ENCODE assay signal across 27 cellular contexts in genomic region chr22:24503851-24504170, GRCh38. TPM values are rescaled to one million over a fixed set of nuclear protein-coding genes. Genes with fewer than 3 reads are reported as not detected.
DNase-seq lines count a peak whose midpoint lies in the region; ATAC-seq lines count a peak whose summit lies in the region.
"Had no signal": no experiment of that assay in that cellular context is flagged by ENCODE, and none has a peak within 500 bp of the region (broad histone marks: within the 10 kb centered on the region; RNA-seq: fewer than 3 reads in every experiment).

No MANE protein-coding gene starts in this region.

- H3K27ac Mint-ChIP-seq in naive B cell = peak overlapping the region; percentile 28 to 85 (median 58)
- H3K27ac Mint-ChIP-seq in activated naive CD4-positive, alpha-beta T cell treated with anti-CD3 and anti-CD28 coated beads, Interleukin-2, amount 10 ng/mL, durations not matched to agents 7 days and 5 days = no peak overlapping the region
- H3K27ac Mint-ChIP-seq: activated CD4-positive, alpha-beta memory T cell treated with anti-CD3 and anti-CD28 coated beads, Interleukin-2, amount 10 ng/mL, durations not matched to agents 7 days and 5 days; activated naive CD4-positive, alpha-beta T cell treated with anti-CD3 and anti-CD28 coated beads for 36 hours; GM23338 had no signal

- H3K36me3 ChIP-seq in BLaER1 treated with 17β-estradiol and CSF1 and Interleukin-3, amounts not matched to agents 10 nM and 100 nM = no peaks in the 10 kb centered on the region
- H3K36me3 ChIP-seq: brain microvascular endothelial cell, esophagus squamous epithelium, heart left ventricle, uterus had no signal

- ATAC-seq in HG02610 (IDR thresholded peaks at IDR 0.05; ENCODE audit: unreplicated experiment) (peak; percentile 2), naive B cell (ENCODE audit: low read depth in 2 of 2) (no peak), GM19023 (IDR thresholded peaks at IDR 0.05; ENCODE audit: unreplicated experiment) (no peak)

- H3K4me1 ChIP-seq in BLaER1 treated with 17β-estradiol and CSF1 and Interleukin-3, amounts not matched to agents 10 nM and 100 nM = peaks cover 75 to 96% (median 89%) of the 10 kb centered on the region in 10 experiments
- H3K4me1 ChIP-seq: foreskin keratinocyte, uterus had no signal

- H3K27me3 ChIP-seq in BLaER1 treated with 17β-estradiol and CSF1 and Interleukin-3, amounts not matched to agents 10 nM and 100 nM = no peaks in the 10 kb centered on the region
- H3K27me3 ChIP-seq: brain microvascular endothelial cell, dorsolateral prefrontal cortex, esophagus squamous epithelium, heart left ventricle, uterus had no signal

- H3K27ac ChIP-seq in BLaER1 treated with 17β-estradiol and CSF1 and Interleukin-3, amounts not matched to agents 10 nM and 100 nM = peak overlapping the region; percentile 27 to 100 (median 98); a peak in 21 of 22 replicates
- H3K27ac ChIP-seq: brain microvascular endothelial cell, dorsolateral prefrontal cortex, esophagus squamous epithelium, foreskin keratinocyte, heart left ventricle, uterus had no signal

- CTCF ChIA-PET in activated naive CD4-positive, alpha-beta T cell treated with anti-CD3 and anti-CD28 coated beads, Interleukin-2, amount 10 ng/mL, durations not matched to agents 7 days and 5 days (lab: Charles Lee) = interaction anchor here (0.9 to 3.2 kb wide), 9 partner anchors 12 to 180 kb away, joined by 3 to 18 read pairs (median 5); partner anchors contain the start of gene ADORA2A

- peak overlapping the region in 1 of 8 donors; percentile 18 for H3K4me3 Mint-ChIP-seq in naive B cell
- no peak overlapping the region for H3K4me3 Mint-ChIP-seq in activated naive CD4-positive, alpha-beta T cell treated with anti-CD3 and anti-CD28 coated beads, Interleukin-2, amount 10 ng/mL, durations not matched to agents 7 days and 5 days
- H3K4me3 Mint-ChIP-seq: activated CD4-positive, alpha-beta memory T cell treated with anti-CD3 and anti-CD28 coated beads, Interleukin-2, amount 10 ng/mL, durations not matched to agents 7 days and 5 days; activated naive CD4-positive, alpha-beta T cell treated with anti-CD3 and anti-CD28 coated beads for 36 hours; CD8-positive, alpha-beta memory T cell; GM23338; naive thymus-derived CD8-positive, alpha-beta T cell had no signal

- peak overlapping the region in 10 of 11 experiments; percentile 9 to 97 (median 79); a peak in 19 of 22 replicates for H3K9ac ChIP-seq in BLaER1 treated with 17β-estradiol and CSF1 and Interleukin-3, amounts not matched to agents 10 nM and 100 nM

- H3K36me3 Mint-ChIP-seq in naive B cell = no peaks in the 10 kb centered on the region
- no peaks in the 10 kb centered on the region for H3K36me3 Mint-ChIP-seq in activated naive CD4-positive, alpha-beta T cell treated with anti-CD3 and anti-CD28 coated beads, Interleukin-2, amount 10 ng/mL, durations not matched to agents 7 days and 5 days
- H3K36me3 Mint-ChIP-seq: CD8-positive, alpha-beta memory T cell; naive thymus-derived CD8-positive, alpha-beta T cell had no signal

- H3K4me2 ChIP-seq in BLaER1 treated with 17β-estradiol and CSF1 and Interleukin-3, amounts not matched to agents 10 nM and 100 nM = peak overlapping the region; percentile 72 to 96 (median 88)
- H3K4me2 ChIP-seq: GM23338 had no signal

- peaks cover 19 to 31% (median 29%) of the 10 kb centered on the region in 3 donors for H3K4me1 Mint-ChIP-seq in naive B cell
- peaks cover 12% of the 10 kb centered on the region for H3K4me1 Mint-ChIP-seq in activated naive CD4-positive, alpha-beta T cell treated with anti-CD3 and anti-CD28 coated beads, Interleukin-2, amount 10 ng/mL, durations not matched to agents 7 days and 5 days

- peak; percentile 56 for DNase-seq in UCSD-AML1 (lab: John Stamatoyannopoulos, UW; ENCODE audit: unreplicated experiment)
- DNase-seq in naive B cell = no peak
- DNase-seq in islet precursor cell = no peak
- no peak for DNase-seq in activated naive CD4-positive, alpha-beta T cell treated with anti-CD3 and anti-CD28 coated beads, Interleukin-2, amount 10 ng/mL, durations not matched to agents 7 days and 5 days
- DNase-seq in NAMALWA (ENCODE audit: low spot score) = no peak
- DNase-seq: amniotic stem cell, cerebellar nuclear complex, esophagus squamous epithelium, foreskin keratinocyte, NCI-H1436 treated with DMSO at 0.1 percent for 48 hours, NCI-H2081 treated with DMSO at 0.1 percent for 48 hours, NCI-H748 treated with DMSO at 0.1 percent for 48 hours, retina had no signal

- no peaks in the 10 kb centered on the region for H4K20me1 ChIP-seq in BLaER1 treated with 17β-estradiol and CSF1 and Interleukin-3, amounts not matched to agents 10 nM and 100 nM

- H3K27me3 Mint-ChIP-seq in naive B cell = peaks cover 0 to 6% (median 4%) of the 10 kb centered on the region in 3 donors
- peaks cover 43% of the 10 kb centered on the region for H3K27me3 Mint-ChIP-seq in activated naive CD4-positive, alpha-beta T cell treated with anti-CD3 and anti-CD28 coated beads, Interleukin-2, amount 10 ng/mL, durations not matched to agents 7 days and 5 days

- peak overlapping the region in 5 of 10 experiments; percentile 23 to 56 (median 38); a peak in 9 of 20 replicates for H3K4me3 ChIP-seq in BLaER1 treated with 17β-estradiol and CSF1 and Interleukin-3, amounts not matched to agents 10 nM and 100 nM
- H3K4me3 ChIP-seq: dorsolateral prefrontal cortex, esophagus squamous epithelium, GM23338, heart left ventricle, skin epidermis, uterus had no signal

- H3K9me3 ChIP-seq in BLaER1 treated with 17β-estradiol and CSF1 and Interleukin-3, amounts not matched to agents 10 nM and 100 nM (replicated peaks in 1 of 11) = no peaks in the 10 kb centered on the region
- H3K9me3 ChIP-seq: esophagus squamous epithelium, heart left ventricle, uterus had no signal

- H3K9me3 Mint-ChIP-seq in naive B cell = no peaks in the 10 kb centered on the region
- H3K9me3 Mint-ChIP-seq in activated naive CD4-positive, alpha-beta T cell treated with anti-CD3 and anti-CD28 coated beads, Interleukin-2, amount 10 ng/mL, durations not matched to agents 7 days and 5 days = no peaks in the 10 kb centered on the region
- H3K9me3 Mint-ChIP-seq: activated CD4-positive, alpha-beta memory T cell treated with anti-CD3 and anti-CD28 coated beads, Interleukin-2, amount 10 ng/mL, durations not matched to agents 7 days and 5 days; activated naive CD4-positive, alpha-beta T cell treated with anti-CD3 and anti-CD28 coated beads for 36 hours; CD8-positive, alpha-beta memory T cell; GM23338; naive thymus-derived CD8-positive, alpha-beta T cell had no signal

RNA-seq across cellular contexts. Expression of gene UPB1, which starts 8.7 kb away (rescaled TPM):
- under 1 TPM in 5 of 6 donors, not detected in 1; 0.08 to 0.90 (median 0.20) TPM for polyA plus RNA-seq in naive B cell (ENCODE audit: low read depth in 6 of 6)
- polyA plus RNA-seq: foreskin keratinocyte, keratinocyte had no signal

RNA-seq across cellular contexts. Expression of gene GUCD1, which starts 51.1 kb away (rescaled TPM):
- polyA plus RNA-seq in naive B cell (ENCODE audit: low read depth in 6 of 6) = 100 to 1,000 TPM; 374 to 564 (median 422) TPM

RNA-seq across cellular contexts. Expression of gene SNRPD3, which starts 52.0 kb away (rescaled TPM):
- polyA plus RNA-seq in naive B cell (ENCODE audit: low read depth in 6 of 6) = 100 to 1,000 TPM in 4 of 6 donors, 10 to 100 TPM in 2; 73.1 to 141 (median 132) TPM
